ENCODE assay signal across 1 cellular context in genomic region chr1:3070654-3071506, GRCh38.
TF ChIP-seq lines count a peak whose summit lies in the region.

No MANE protein-coding gene starts in this region.

TF ChIP-seq in HepG2, 621 proteins besides CTCF, POLR2A, EP300 and RAD21 (continued from another document and continues in another):
- TF ChIP-seq SAFB2 (CRISPR knock-in tag; IDR thresholded peaks at IDR 0.05; ENCODE audit: borderline replicate concordance, low read depth) (peak; percentile 53; the same call in 1 of the 2 replicates), ZNF260 (CRISPR knock-in tag; IDR thresholded peaks at IDR 0.05; ENCODE audit: borderline replicate concordance, low read depth) (0 out of 2 replicates have a peak, but pooled peaks have one; percentile 29), ZNF780A (CRISPR knock-in tag; IDR thresholded peaks at IDR 0.05) (0 out of 2 replicates have a peak, but pooled peaks have one; percentile 35), FOXO1 (CRISPR knock-in tag; IDR thresholded peaks at IDR 0.05) (peak; percentile 19; the same call in 1 of the 2 replicates), ZBTB38 (CRISPR knock-in tag; IDR thresholded peaks at IDR 0.05) (0 out of 2 replicates have a peak, but pooled peaks have one; percentile 40), MAFG (CRISPR knock-in tag; IDR thresholded peaks at IDR 0.05) (no peak), CENPX (CRISPR knock-in tag; IDR thresholded peaks at IDR 0.05) (no peak), ZKSCAN8 (CRISPR knock-in tag; IDR thresholded peaks at IDR 0.05; ENCODE audit: borderline replicate concordance) (no peak), SP140L (CRISPR knock-in tag; IDR thresholded peaks at IDR 0.05; ENCODE audit: borderline replicate concordance) (no peak), ZNF747 (CRISPR knock-in tag; IDR thresholded peaks at IDR 0.05; ENCODE audit: borderline replicate concordance) (no peak), HNF4A (CRISPR knock-in tag; IDR thresholded peaks at IDR 0.05) (peak; percentile 37), REL (CRISPR knock-in tag; conservative IDR thresholded peaks at IDR 0.05) (no peak; the same call in 1 of the 2 replicates), POLR2G (IDR thresholded peaks at IDR 0.05; ENCODE audit: low read depth, low read length) (no peak), MBD4 (IDR thresholded peaks at IDR 0.05; ENCODE audit: borderline replicate concordance, low read length) (no peak), ZNF512 (CRISPR knock-in tag; IDR thresholded peaks at IDR 0.05) (peak; percentile 50; the same call in 1 of the 2 replicates), E2F2 (CRISPR knock-in tag; IDR thresholded peaks at IDR 0.05; ENCODE audit: borderline replicate concordance) (0 out of 2 replicates have a peak, but pooled peaks have one; percentile 24), ZNF235 (CRISPR knock-in tag; IDR thresholded peaks at IDR 0.05; ENCODE audit: borderline replicate concordance) (peak; percentile 58), SNRNP70 (IDR thresholded peaks at IDR 0.05; ENCODE audit: low read depth, low read length) (no peak), GPN1 (CRISPR knock-in tag; IDR thresholded peaks at IDR 0.05; ENCODE audit: borderline replicate concordance) (no peak), ZNF720 (CRISPR knock-in tag; IDR thresholded peaks at IDR 0.05) (no peak), ZBTB39 (CRISPR knock-in tag; IDR thresholded peaks at IDR 0.05) (no peak), SRF (IDR thresholded peaks at IDR 0.05; ENCODE audit: low read depth, low read length) (no peak), POLR2AphosphoS5 (IDR thresholded peaks at IDR 0.05; ENCODE audit: low read depth, low read length) (no peak), HDAC1 (CRISPR knock-in tag; IDR thresholded peaks at IDR 0.05) (peak; percentile 79), BCL3 (CRISPR knock-in tag; IDR thresholded peaks at IDR 0.05) (peak; percentile 37), ZBTB7B (CRISPR knock-in tag; IDR thresholded peaks at IDR 0.05) (peak; percentile 65; the same call in 1 of the 2 replicates), ZNF850 (CRISPR knock-in tag; conservative IDR thresholded peaks at IDR 0.05) (0 out of 2 replicates have a peak, but pooled peaks have one; percentile 53), ZNF564 (CRISPR knock-in tag; IDR thresholded peaks at IDR 0.05) (0 out of 2 replicates have a peak, but pooled peaks have one; percentile 35), TERF1 (CRISPR knock-in tag; IDR thresholded peaks at IDR 0.05) (0 out of 2 replicates have a peak, but pooled peaks have one; percentile 19), PHF20 (CRISPR knock-in tag; IDR thresholded peaks at IDR 0.05) (no peak), ETV5 (CRISPR knock-in tag; IDR thresholded peaks at IDR 0.05; ENCODE audit: borderline replicate concordance) (no peak), ARNT2 (CRISPR knock-in tag; IDR thresholded peaks at IDR 0.05; ENCODE audit: low read depth) (0 out of 2 replicates have a peak, but pooled peaks have one; percentile 67), SNAI1 (CRISPR knock-in tag; IDR thresholded peaks at IDR 0.05; ENCODE audit: borderline replicate concordance) (no peak), RARA (CRISPR knock-in tag; IDR thresholded peaks at IDR 0.05) (peak; percentile 37; the same call in 1 of the 2 replicates), NKX3-1 (CRISPR knock-in tag; IDR thresholded peaks at IDR 0.05) (0 out of 2 replicates have a peak, but pooled peaks have one; percentile 51), ZNF770 (CRISPR knock-in tag; IDR thresholded peaks at IDR 0.05) (0 out of 2 replicates have a peak, but pooled peaks have one; percentile 38), ZNF253 (CRISPR knock-in tag; IDR thresholded peaks at IDR 0.05; ENCODE audit: borderline replicate concordance) (no peak), SPEN (CRISPR knock-in tag; IDR thresholded peaks at IDR 0.05; ENCODE audit: low read depth) (peak; percentile 55; the same call in 1 of the 2 replicates), ATF7-NPFF (CRISPR knock-in tag; IDR thresholded peaks at IDR 0.05; ENCODE audit: low read depth) (peak; percentile 68), CSRNP1 (CRISPR knock-in tag; IDR thresholded peaks at IDR 0.05) (0 out of 2 replicates have a peak, but pooled peaks have one; percentile 17), ZNF318 (CRISPR knock-in tag; IDR thresholded peaks at IDR 0.05) (no peak)
